ENCODE assay signal across 15 cellular contexts in the genomic region with DNA sequence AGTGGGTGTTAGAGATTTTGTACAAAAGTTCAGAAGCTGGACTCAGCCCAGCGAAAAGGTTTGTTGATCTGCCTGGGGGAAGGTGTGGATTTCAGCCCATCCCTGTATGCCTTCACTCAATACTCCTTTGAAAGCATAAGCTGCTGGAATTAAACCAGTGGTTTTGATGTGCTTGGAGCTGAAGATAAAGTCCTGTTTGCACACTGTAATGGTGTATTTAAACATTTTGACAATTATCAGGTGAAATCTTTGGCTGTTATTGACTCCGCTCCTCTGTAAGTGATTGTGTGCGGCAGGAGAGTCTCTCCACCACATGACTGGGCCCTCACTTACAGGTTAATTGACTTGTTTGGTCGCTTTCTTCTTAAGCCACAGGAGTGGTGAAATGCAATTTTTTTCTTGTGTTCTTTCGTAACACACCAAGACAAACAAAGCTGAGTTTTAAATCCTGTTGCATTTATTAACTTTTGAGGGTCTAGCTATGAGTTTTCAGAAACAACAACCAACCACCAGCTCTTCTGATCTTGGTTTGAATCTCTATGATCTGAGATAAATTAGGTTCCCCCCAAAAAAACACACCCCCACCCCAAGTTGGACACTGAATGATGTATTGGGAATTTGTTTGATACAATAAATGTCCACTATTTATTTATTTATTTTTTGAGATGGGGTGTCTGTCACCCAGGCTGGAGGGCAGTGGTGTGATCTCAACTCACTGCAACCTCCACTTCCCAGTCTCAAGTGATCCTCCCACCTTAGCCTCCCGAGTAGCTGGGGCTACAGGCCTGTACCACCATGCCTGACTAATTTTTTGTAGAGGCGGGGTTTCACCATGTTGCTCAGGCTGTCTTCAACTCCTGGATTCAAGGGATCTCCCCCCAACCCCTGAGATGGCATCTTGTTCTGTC. TPM values are rescaled to one million over a fixed set of nuclear protein-coding genes. Genes with fewer than 3 reads are reported as not detected.
A peak's percentile ranks its signal among the peaks of the same experiment; 100 is the strongest.
DNase-seq lines count a peak whose midpoint lies in the region; ATAC-seq and TF ChIP-seq lines count a peak whose summit lies in the region.
"Had no signal": no experiment of that assay in that cellular context is flagged by ENCODE, and none has a peak within 500 bp of the region (broad histone marks: within the 10 kb centered on the region; RNA-seq: fewer than 3 reads in every experiment).

No MANE protein-coding gene starts in this region.

- no peak for ATAC-seq in WTC11
- no peak for ATAC-seq in GM18858 (IDR thresholded peaks at IDR 0.05; ENCODE audit: unreplicated experiment)
- ATAC-seq: activated CD4-positive, alpha-beta T cell treated with anti-CD3 and anti-CD28 coated beads for 36 hours; activated T-helper 17 cell treated with anti-CD3 and anti-CD28 coated beads, Interleukin-2, amount 50 U/mL, for 72 hours; stimulated activated naive CD8-positive, alpha-beta T cell treated with anti-CD3 and anti-CD28 coated beads, Interleukin-15, Interleukin-2, amounts not matched to agents 100 U/mL and 50 U/mL, for 24 hours had no signal

- H3K4me2 ChIP-seq in mammary epithelial cell (ENCODE audit: insufficient read depth, low read depth, low read length) (no peak overlapping the region), SK-N-SH (no peak overlapping the region)

- H3K4me1 ChIP-seq in mammary epithelial cell (ENCODE audit: insufficient read depth, low read length) (peaks cover 35% of the 10 kb centered on the region), SK-N-SH (ENCODE audit: control insufficient read depth in 1 of 2, insufficient read depth in 2 of 2, low read depth in 1 of 2, low read length in 1 of 2) (no peaks in the 10 kb centered on the region)

- no peak overlapping the region for H3K4me3 ChIP-seq in mammary epithelial cell (replicated peaks in 1 of 3; ENCODE audit: insufficient read depth in 1 of 3, low read depth in 2 of 3, low read length in 3 of 3)
- H3K4me3 ChIP-seq in SK-N-SH (ENCODE audit: low read depth in 2 of 2, low read length in 1 of 2) = no peak overlapping the region

- TF ChIP-seq EP300 in SK-N-SH (IDR thresholded peaks at IDR 0.05; ENCODE audit: borderline replicate concordance in 1 of 2, low read depth in 1 of 2, low read length in 1 of 2) = no peak

- H2AFZ ChIP-seq in mammary epithelial cell (ENCODE audit: low read depth, low read length) (no peak overlapping the region), SK-N-SH (ENCODE audit: low read depth) (no peak overlapping the region)

- H3F3A ChIP-seq in SK-N-SH (replicated peaks; ENCODE audit: insufficient read depth) = peaks cover 23% of the 10 kb centered on the region

- no peaks in the 10 kb centered on the region for H3K79me2 ChIP-seq in mammary epithelial cell (ENCODE audit: insufficient read depth, low read length)
- H3K79me2 ChIP-seq in SK-N-SH (ENCODE audit: insufficient read depth) = no peaks in the 10 kb centered on the region

- no peaks in the 10 kb centered on the region for H3K9me2 ChIP-seq in SK-N-SH

- H3K36me3 Mint-ChIP-seq in MCF 10A (ENCODE audit: insufficient read depth, unreplicated experiment) = peaks cover 9% of the 10 kb centered on the region
- H3K36me3 Mint-ChIP-seq in WTC11 = no peaks in the 10 kb centered on the region

- in situ Hi-C loops in mammary epithelial cell (cut with MboI; ENCODE audit: low sequenced_read_pairs in 2 of 2) = no loop called here

- dilution Hi-C loops in mammary epithelial cell (cut with HindIII; ENCODE audit: low sequenced_read_pairs) = no loop called here

- H3K27ac ChIP-seq in mammary epithelial cell (ENCODE audit: insufficient read depth, low read depth, low read length) (no peak overlapping the region), SK-N-SH (ENCODE audit: low read depth in 2 of 2, low read length in 1 of 2) (no peak overlapping the region)

- H3K27ac Mint-ChIP-seq in MCF 10A (ENCODE audit: low read depth, unreplicated experiment) = peak overlapping the region; percentile 91
- H3K27ac Mint-ChIP-seq in WTC11 = no peak overlapping the region
- H3K27ac Mint-ChIP-seq: activated CD4-positive, alpha-beta T cell treated with anti-CD3 and anti-CD28 coated beads for 36 hours had no signal

- DNase-seq in MCF 10A (ENCODE audit: unreplicated experiment) (peak; percentile 61), mammary epithelial cell (no peak), WTC11 (ENCODE audit: low spot score) (no peak), islet precursor cell (peak; percentile 55), GM20000 (ENCODE audit: low spot score) (no peak), SK-N-SH (no peak), GF-D8 (lab: John Stamatoyannopoulos, UW) (no peak)
- DNase-seq: activated CD4-positive, alpha-beta T cell treated with anti-CD3 and anti-CD28 coated beads for 36 hours; caudate nucleus; NCI-H1417; NK-92 treated with Interleukin-12 subunit alpha and Interleukin-12 subunit beta, amount 100 ng/mL, for 24 hours; stimulated activated CD4-positive, alpha-beta T cell treated with anti-CD3 and anti-CD28 coated beads, Interleukin-4, amount 100 ng/mL, for 1 hour; stimulated activated naive CD8-positive, alpha-beta T cell treated with anti-CD3 and anti-CD28 coated beads, Interleukin-15, Interleukin-2, amounts not matched to agents 100 U/mL and 50 U/mL, for 24 hours had no signal

- no peak overlapping the region for H3K9ac ChIP-seq in mammary epithelial cell (ENCODE audit: insufficient read depth, low read length)
- H3K9ac ChIP-seq in SK-N-SH = no peak overlapping the region

- TF ChIP-seq RAD21 in SK-N-SH (IDR thresholded peaks at IDR 0.05; ENCODE audit: low read length) = no peak

- H4K20me1 ChIP-seq in mammary epithelial cell (ENCODE audit: insufficient read depth, low read length) (no peaks in the 10 kb centered on the region), SK-N-SH (ENCODE audit: insufficient read depth) (no peaks in the 10 kb centered on the region)

- POLR2A ChIA-PET in MCF 10A (lab: Yijun Ruan, JAX) = interaction anchor here (0.6 to 8.2 kb wide), 27 partner anchors 9 to 331 kb away, joined by 3 to 276 read pairs (median 5); partner anchors contain the start of genes NCOA3 and ZMYND8
- POLR2A ChIA-PET in WTC11 (lab: Charles Lee) = interaction anchor here (0.7 to 1.1 kb wide), 2 partner anchors 46 to 552 kb away, joined by 3 read pairs; partner anchors contain the start of gene NCOA3
- POLR2A ChIA-PET in SK-N-SH (lab: Yijun Ruan, JAX) = no interaction called here

- H3K9me3 Mint-ChIP-seq in MCF 10A (ENCODE audit: unreplicated experiment) = no peaks in the 10 kb centered on the region
- H3K9me3 Mint-ChIP-seq in WTC11 = no peaks in the 10 kb centered on the region
- H3K9me3 Mint-ChIP-seq: activated T-helper 17 cell treated with anti-CD3 and anti-CD28 coated beads, Interleukin-2, amount 50 U/mL, for 72 hours had no signal

- H3K27me3 ChIP-seq in mammary epithelial cell (ENCODE audit: insufficient read depth, low read length) = no peaks in the 10 kb centered on the region
- H3K27me3 ChIP-seq in SK-N-SH (ENCODE audit: insufficient read depth) = no peaks in the 10 kb centered on the region

- CTCF ChIA-PET in MCF 10A (lab: Yijun Ruan, JAX) = interaction anchor here (0.6 to 3.0 kb wide), 23 partner anchors 9 to 698 kb away, joined by 3 to 20 read pairs (median 4); partner anchors contain the start of genes NCOA3 and ZMYND8
- CTCF ChIA-PET in mammary epithelial cell (lab: Charles Lee; ENCODE audit: low non-redundant PET) = no interaction called here
- CTCF ChIA-PET in WTC11 (lab: Charles Lee) = interaction anchor here (1.0 kb wide), 1 partner anchor 259 kb away, joined by 4 read pairs; no protein-coding TSS in a partner anchor
- CTCF ChIA-PET in SK-N-SH (lab: Yijun Ruan, JAX) = interaction anchor here (0.6 to 1.9 kb wide), 3 partner anchors 19 to 259 kb away, joined by 3 to 8 read pairs (median 3); no protein-coding TSS in a partner anchor

- H3K4me3 Mint-ChIP-seq in MCF 10A (ENCODE audit: unreplicated experiment) (peak overlapping the region; percentile 23), WTC11 (no peak overlapping the region)
- H3K4me3 Mint-ChIP-seq: activated CD4-positive, alpha-beta T cell treated with anti-CD3 and anti-CD28 coated beads for 36 hours; activated T-helper 17 cell treated with anti-CD3 and anti-CD28 coated beads, Interleukin-2, amount 50 U/mL, for 72 hours had no signal

- no peaks in the 10 kb centered on the region for H3K27me3 Mint-ChIP-seq in MCF 10A (ENCODE audit: insufficient read depth, unreplicated experiment)
- no peaks in the 10 kb centered on the region for H3K27me3 Mint-ChIP-seq in WTC11 (ENCODE audit: low read depth)
- H3K27me3 Mint-ChIP-seq: activated CD4-positive, alpha-beta T cell treated with anti-CD3 and anti-CD28 coated beads for 36 hours; activated T-helper 17 cell treated with anti-CD3 and anti-CD28 coated beads, Interleukin-2, amount 50 U/mL, for 72 hours had no signal

- no peak for TF ChIP-seq CTCF in MCF 10A (IDR thresholded peaks at IDR 0.05; ENCODE audit: unreplicated experiment)
- no peak for TF ChIP-seq CTCF in mammary epithelial cell (conservative IDR thresholded peaks at IDR 0.05 in 1 of 2, IDR thresholded peaks at IDR 0.05 in 1 of 2; ENCODE audit: extremely low read depth in 1 of 2, insufficient read depth in 1 of 2, low read depth in 1 of 2, low read length in 2 of 2)
- no peak for TF ChIP-seq CTCF in WTC11 (IDR thresholded peaks at IDR 0.05)
- TF ChIP-seq CTCF in GM20000 (IDR thresholded peaks at IDR 0.05; ENCODE audit: extremely low read depth, missing control alignments) = no peak
- no peak for TF ChIP-seq CTCF in SK-N-SH (IDR thresholded peaks at IDR 0.05)

- 93% methylated on average over 7 of the region's 7 CpGs for WGBS in mammary epithelial cell (ENCODE audit: low coverage, missing lambda C conversion rate)
- WGBS in SK-N-SH (ENCODE audit: low lambda C conversion rate) = 82% methylated on average over 7 of the region's 7 CpGs

- BruUV-seq in MCF 10A (replicated peaks; lab: Mats Ljungman, UMichigan) (no TSS peak), mammary epithelial cell (replicated peaks; lab: Mats Ljungman, UMichigan) (no TSS peak)

- intact Hi-C loops in MCF 10A (cut with micrococcal nuclease) = no loop called here
- intact Hi-C loops in mammary epithelial cell (cut with micrococcal nuclease) = loop anchor here (10.0 kb wide), 1 partner anchor 181 kb away; no protein-coding TSS in a partner anchor

- H3K4me1 Mint-ChIP-seq in MCF 10A (ENCODE audit: insufficient read depth, unreplicated experiment) (peaks cover 35% of the 10 kb centered on the region), WTC11 (no peaks in the 10 kb centered on the region)

- H3K9me3 ChIP-seq in mammary epithelial cell (replicated peaks; ENCODE audit: insufficient read depth, low read length) = no peaks in the 10 kb centered on the region
- peaks cover 4% of the 10 kb centered on the region; the same call in 1 of the 2 replicates for H3K9me3 ChIP-seq in SK-N-SH

- no peaks in the 10 kb centered on the region for H3K36me3 ChIP-seq in mammary epithelial cell (ENCODE audit: insufficient read depth, low read length)
- no peaks in the 10 kb centered on the region for H3K36me3 ChIP-seq in SK-N-SH (replicated peaks in 1 of 2; ENCODE audit: control insufficient read depth in 1 of 2, insufficient read depth in 2 of 2, low read length in 1 of 2)

RNA-seq across cellular contexts. Expression of gene NCOA3, which starts 46.3 kb away (rescaled TPM):
- total RNA-seq in MCF 10A (2022) (61.4 and 68.6 TPM in 2 replicates), mammary epithelial cell (10 to 100 TPM; 26.7 to 29.6 TPM), WTC11 (2021) (20.2 to 25.2 TPM (median 21.5 TPM) in 3 replicates)
- polyA plus RNA-seq in mammary epithelial cell (15.5 TPM), SK-N-SH (2012; rRNA removed) (5.8 and 8.3 TPM in 2 replicates)
- polyA minus RNA-seq in mammary epithelial cell = 39.6 TPM
- 6.4 and 6.7 TPM in 2 replicates for polyA plus RNA-seq in SK-N-SH (2012; cell fraction: cytosol; rRNA removed)
- polyA plus RNA-seq in SK-N-SH (2012; cell fraction: nucleus; rRNA removed) = 7.1 and 13.0 TPM in 2 replicates

Comparison
In these comparisons a context has a peak if more than half of its experiments do, and no peak if none do; other contexts are left out.
1. DNase-seq: peak in MCF 10A (single experiment) and islet precursor cell (single experiment); none in mammary epithelial cell (single experiment), WTC11 (single experiment), GM20000 (single experiment), SK-N-SH (single experiment) and GF-D8 (single experiment).